ENCODE assay signal across 26 cellular contexts in the genomic region with DNA sequence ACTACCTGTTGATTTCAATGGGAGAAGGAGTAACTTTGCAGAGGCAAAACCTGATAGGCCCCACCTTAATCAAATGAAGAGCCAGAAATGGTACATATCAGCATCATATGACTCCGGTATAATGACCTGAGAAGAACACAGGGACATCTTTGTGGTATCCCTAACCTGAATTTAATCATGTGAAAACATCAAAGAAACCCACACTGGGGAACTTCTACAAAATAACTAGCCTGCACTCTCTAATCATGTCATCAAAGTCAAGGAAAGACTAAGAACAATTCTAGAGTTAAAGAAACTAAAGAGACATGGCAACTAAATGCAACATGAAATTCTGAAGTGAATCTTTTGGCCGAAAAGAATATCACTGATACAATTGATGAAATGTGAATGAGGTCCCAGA. TPM values are rescaled to one million over a fixed set of nuclear protein-coding genes. Genes with fewer than 3 reads are reported as not detected.
DNase-seq lines count a peak whose midpoint lies in the region; ATAC-seq, FAIRE-seq and TF ChIP-seq lines count a peak whose summit lies in the region.
"Had no signal": no experiment of that assay in that cellular context is flagged by ENCODE, and none has a peak within 500 bp of the region (broad histone marks: within the 10 kb centered on the region; RNA-seq: fewer than 3 reads in every experiment).

No MANE protein-coding gene starts in this region.

- no peak overlapping the region for H4K8ac ChIP-seq in mesenchymal stem cell (ENCODE audit: low read length)

- TF ChIP-seq POLR2A in heart left ventricle (IDR thresholded peaks at IDR 0.05): no peak

- no peak overlapping the region for H4K91ac ChIP-seq in mesenchymal stem cell (ENCODE audit: low read length)

- no peaks in the 10 kb centered on the region for H3K9me3 ChIP-seq in T-helper 17 cell (ENCODE audit: control insufficient read depth, low read length, poor library complexity, severe bottlenecking)
- H3K9me3 ChIP-seq in mesenchymal stem cell (ENCODE audit: control insufficient read depth, low read length): no peaks in the 10 kb centered on the region
- H3K9me3 ChIP-seq in heart left ventricle: no peaks in the 10 kb centered on the region
- H3K9me3 ChIP-seq: A549, Caco-2 had no signal

- peak; percentile 12 for FAIRE-seq in GM18507 (lab: Jason Lieb, UNC)
- FAIRE-seq in HTR-8/SVneo (lab: Jason Lieb, UNC): no peak
- FAIRE-seq: A549, D721Med, GM12891, H54 had no signal

- H3K36me3 Mint-ChIP-seq in T-helper 17 cell (ENCODE audit: low read depth): no peaks in the 10 kb centered on the region

- no peak overlapping the region for H3K27ac Mint-ChIP-seq in T-helper 17 cell
- H3K27ac Mint-ChIP-seq: CD4-positive, alpha-beta T cell; GM23338; HFFc6 had no signal

- peak; percentile 48 for ATAC-seq in T-helper 17 cell
- no peak for ATAC-seq in heart left ventricle
- ATAC-seq: A549 had no signal

- H3K27me3 Mint-ChIP-seq in T-helper 17 cell: no peaks in the 10 kb centered on the region
- H3K27me3 Mint-ChIP-seq: CD4-positive, alpha-beta T cell had no signal

- H3K4me2 ChIP-seq in mesenchymal stem cell (ENCODE audit: low read length, poor library complexity, severe bottlenecking): no peak overlapping the region
- H3K4me2 ChIP-seq: A549, GM23338 had no signal

- no peak overlapping the region for H3K4ac ChIP-seq in mesenchymal stem cell (ENCODE audit: low read depth in 1 of 2, low read length in 2 of 2)

- no peak overlapping the region for H3K18ac ChIP-seq in mesenchymal stem cell (ENCODE audit: low read depth in 1 of 2, low read length in 2 of 2)

- no peak overlapping the region for H2BK12ac ChIP-seq in mesenchymal stem cell (ENCODE audit: low read length in 2 of 2)

- H2BK120ac ChIP-seq in mesenchymal stem cell (ENCODE audit: low read depth, low read length): no peak overlapping the region

- H3K23ac ChIP-seq in mesenchymal stem cell (ENCODE audit: low read length in 2 of 2): no peak overlapping the region

- H3K4me1 Mint-ChIP-seq in T-helper 17 cell: peaks cover 6% of the 10 kb centered on the region
- H3K4me1 Mint-ChIP-seq: GM23338 had no signal

- H3K14ac ChIP-seq in mesenchymal stem cell (ENCODE audit: low read length in 2 of 2): no peak overlapping the region

- no peak overlapping the region for H3K4me3 Mint-ChIP-seq in T-helper 17 cell
- H3K4me3 Mint-ChIP-seq: CD4-positive, alpha-beta T cell; GM23338; HFFc6 had no signal

- DNase-seq in DMS53 (lab: John Stamatoyannopoulos, UW): peak; percentile 7
- no peak for DNase-seq in DMS53 treated with DMSO at 0.1 percent for 48 hours (lab: John Stamatoyannopoulos, UW; ENCODE audit: unreplicated experiment)
- DNase-seq in GM18507 (ENCODE audit: extremely low spot score, insufficient read length, low read depth): no peak
- DNase-seq in T-helper 17 cell: no peak
- no peak for DNase-seq in mesenchymal stem cell
- no peak for DNase-seq in heart left ventricle
- DNase-seq in HTR-8/SVneo (ENCODE audit: insufficient read length, low spot score): no peak
- DNase-seq: AML-193; Caco-2; CD4-positive, alpha-beta T cell; DND-41; EL; HCEC 1CT; HFFc6; IMR-90 had no signal

- H3K27ac ChIP-seq in mesenchymal stem cell (ENCODE audit: low read length, poor library complexity, severe bottlenecking): no peak overlapping the region
- no peak overlapping the region for H3K27ac ChIP-seq in heart left ventricle
- H3K27ac ChIP-seq: 22Rv1, A549, C4-2B, HL-60 had no signal

- peak overlapping the region; percentile 24 for H2BK5ac ChIP-seq in mesenchymal stem cell (ENCODE audit: low read depth, low read length, poor library complexity, severe bottlenecking)

- TF ChIP-seq CTCF in heart left ventricle (IDR thresholded peaks at IDR 0.05): no peak

- WGBS in mesenchymal stem cell: 86% methylated on average over 2 of the region's 2 CpGs
- WGBS in heart left ventricle, 4 donors: 72 to 87% (median 84%) methylated on average over 2 of the region's 2 CpGs

- intact Hi-C loops in heart left ventricle (cut with DNase I): loop anchor here in 6 of 10 donors (5.0 to 10.0 kb wide), 5 partner anchors 103 to 215 kb away; no protein-coding TSS in a partner anchor

- no peak overlapping the region for H3K4me3 ChIP-seq in mesenchymal stem cell (ENCODE audit: insufficient read depth in 1 of 2, low read depth in 1 of 2, low read length in 2 of 2)
- no peak overlapping the region for H3K4me3 ChIP-seq in heart left ventricle
- H3K4me3 ChIP-seq: A549, GM23338 had no signal

- no peak overlapping the region for H2BK15ac ChIP-seq in mesenchymal stem cell (ENCODE audit: low read depth, poor library complexity, severe bottlenecking)

- no peak overlapping the region for H3K9ac ChIP-seq in mesenchymal stem cell (ENCODE audit: low read length)

- no peaks in the 10 kb centered on the region for H3K36me3 ChIP-seq in mesenchymal stem cell (ENCODE audit: control insufficient read depth in 1 of 2, insufficient read depth in 2 of 2, low read depth in 1 of 2, low read length in 2 of 2)
- no peaks in the 10 kb centered on the region for H3K36me3 ChIP-seq in heart left ventricle

- H3K4me1 ChIP-seq in mesenchymal stem cell (ENCODE audit: control insufficient read depth, insufficient read depth, low read depth, low read length) (no peaks in the 10 kb centered on the region), heart left ventricle (no peaks in the 10 kb centered on the region)
- H3K4me1 ChIP-seq: A549, Caco-2 had no signal

- no peaks in the 10 kb centered on the region for H3K79me1 ChIP-seq in mesenchymal stem cell (replicated peaks; ENCODE audit: low read length, poor library complexity, severe bottlenecking)

- no peak overlapping the region for H2AK5ac ChIP-seq in mesenchymal stem cell (ENCODE audit: low read length, severe bottlenecking)

- H2AFZ ChIP-seq in mesenchymal stem cell (ENCODE audit: low read depth, low read length): no peak overlapping the region
- H2AFZ ChIP-seq: GM23338 had no signal

- H3K27me3 ChIP-seq in mesenchymal stem cell (ENCODE audit: control insufficient read depth in 1 of 2, insufficient read depth in 1 of 2, low read length in 2 of 2) (no peaks in the 10 kb centered on the region), heart left ventricle (peaks cover 0 to 4% (median 0%) of the 10 kb centered on the region in 9 donors)

RNA-seq across cellular contexts. Expression of a gene that starts 34.9 kb away (rescaled TPM):
- total RNA-seq in T-helper 17 cell (not detected), heart left ventricle (not detected)
- polyA plus RNA-seq in mesenchymal stem cell (2013, experiment 1 of 2): not detected
- not detected for polyA plus RNA-seq in mesenchymal stem cell (2013, experiment 2 of 2)
- under 1 TPM in 1 of 2 donors, not detected in 1; 0.04 TPM for polyA plus RNA-seq in heart left ventricle
- total RNA-seq: CD4-positive, alpha-beta T cell; G401; GM23338; HFFc6; HT1080; IMR-90 had no signal
- polyA plus RNA-seq: BJ, GM23338, IMR-90 had no signal

RNA-seq across cellular contexts. Expression of a gene that starts 42.4 kb away (rescaled TPM):
- total RNA-seq in T-helper 17 cell: under 1 TPM in 1 of 2 donors, not detected in 1; 0.52 TPM
- polyA plus RNA-seq in mesenchymal stem cell (2013, experiment 1 of 2): not detected
- polyA plus RNA-seq in mesenchymal stem cell (2013, experiment 2 of 2): not detected
- not detected for total RNA-seq in heart left ventricle
- polyA plus RNA-seq in heart left ventricle: not detected
- total RNA-seq: Caco-2; CD4-positive, alpha-beta T cell; G401; GM23338; HFFc6; HT1080; IMR-90 had no signal
- polyA plus RNA-seq: BJ, GM23338, IMR-90 had no signal
